ENCODE assay signal across 1 cellular context in genomic region chr20:54207743-54208491, GRCh38.
A peak's percentile ranks its signal among the peaks of the same experiment; 100 is the strongest.
TF ChIP-seq lines count a peak whose summit lies in the region.

Gene PFDN4 (plus strand): TSS chr20:54208087. CDS start chr20:54208101, 14 bp downstream.

TF ChIP-seq in GM12878, 131 proteins besides CTCF, POLR2A, EP300 and RAD21 (continued from another document):
- peak; percentile 89 for TF ChIP-seq MLLT1 (IDR thresholded peaks at IDR 0.05)
- peak in 1 of 2 experiments; percentile 72; a peak in 2 of 3 replicates for TF ChIP-seq EGR1 (IDR thresholded peaks at IDR 0.05; ENCODE audit: borderline replicate concordance in 1 of 2, low read depth in 2 of 2, low read length in 2 of 2)
- 0 out of 2 replicates have a peak, but pooled peaks have one; percentile 7 for TF ChIP-seq PAX5 (IDR thresholded peaks at IDR 0.05; ENCODE audit: borderline replicate concordance, low read depth, low read length)
- peak; percentile 62 for TF ChIP-seq SIX5 (IDR thresholded peaks at IDR 0.05; ENCODE audit: low read depth, low read length, severe bottlenecking)
- no peak for TF ChIP-seq USF1 (IDR thresholded peaks at IDR 0.05; ENCODE audit: borderline replicate concordance, extremely low read length, insufficient read depth, low read depth, low read length)
- no peak for TF ChIP-seq NRF1 (conservative IDR thresholded peaks at IDR 0.05; ENCODE audit: low read depth, low read length)
- no peak for TF ChIP-seq MYC (IDR thresholded peaks at IDR 0.05; ENCODE audit: insufficient read depth, insufficient read length, insufficient replicate concordance, low read length, severe bottlenecking)
- TF ChIP-seq TCF3 (IDR thresholded peaks at IDR 0.05; ENCODE audit: borderline replicate concordance, insufficient read depth, low read depth, low read length) = peak; percentile 79
